Comparison of ENCODE assay signal across 7 cellular contexts in the genomic region with DNA sequence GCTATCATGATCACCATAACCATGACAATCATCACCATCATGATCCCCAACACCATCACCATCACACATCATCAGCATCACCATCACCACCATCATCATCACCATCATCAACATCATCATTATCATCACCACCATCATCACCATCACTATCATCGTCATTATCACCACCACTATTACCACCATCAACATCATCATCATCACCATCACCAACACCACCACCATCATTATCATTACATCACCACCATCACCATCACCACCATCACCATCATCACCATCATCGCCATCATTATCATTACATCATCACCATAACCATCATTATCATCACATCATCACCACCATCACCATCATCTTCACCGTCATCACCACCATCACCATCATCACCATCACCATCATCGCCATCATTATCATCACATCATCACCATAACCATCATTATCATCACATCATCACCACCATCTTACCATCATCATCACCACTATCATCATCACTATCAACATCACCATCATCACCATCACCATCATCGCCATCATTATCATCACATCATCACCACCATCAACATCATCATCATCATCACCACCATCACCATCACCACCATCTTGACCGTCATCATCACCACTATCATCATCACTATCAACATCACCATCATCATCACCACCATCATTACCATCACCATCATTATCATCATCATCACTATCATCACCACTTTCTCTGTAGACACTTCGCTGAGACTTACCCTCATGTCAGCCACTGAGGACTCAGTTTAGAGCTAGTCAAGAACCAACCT.
"Had no signal": no experiment of that assay in that cellular context is flagged by ENCODE, and none has a peak within 500 bp of the region (broad histone marks: within the 10 kb centered on the region; RNA-seq: fewer than 3 reads in every experiment).

No MANE protein-coding gene starts in this region.

- H3K36me3 Mint-ChIP-seq: type B pancreatic cell had no signal

- H3K4me3 Mint-ChIP-seq: type B pancreatic cell had no signal

- ATAC-seq: body of pancreas had no signal

- H3K4me1 ChIP-seq: body of pancreas had no signal

- H3K27me3 ChIP-seq: body of pancreas, hepatocyte had no signal

- H3K79me2 ChIP-seq: hepatocyte had no signal

- H3K4me3 ChIP-seq: body of pancreas, hepatocyte, skin epidermis had no signal

- H3K27ac ChIP-seq: body of pancreas, epithelial cell of prostate had no signal

- DNase-seq: activated naive CD4-positive, alpha-beta T cell treated with anti-CD3 and anti-CD28 coated beads, Interleukin-2, amount 50 U/mL, for 16 hours; effector memory CD4-positive, alpha-beta T cell had no signal

- H3K4me2 ChIP-seq: hepatocyte had no signal

- H2AFZ ChIP-seq: hepatocyte had no signal

- H3K9me3 ChIP-seq: body of pancreas had no signal

- H3K27ac Mint-ChIP-seq: type B pancreatic cell had no signal
